18 cellular contexts compared by ENCODE assay signal in the genomic region with DNA sequence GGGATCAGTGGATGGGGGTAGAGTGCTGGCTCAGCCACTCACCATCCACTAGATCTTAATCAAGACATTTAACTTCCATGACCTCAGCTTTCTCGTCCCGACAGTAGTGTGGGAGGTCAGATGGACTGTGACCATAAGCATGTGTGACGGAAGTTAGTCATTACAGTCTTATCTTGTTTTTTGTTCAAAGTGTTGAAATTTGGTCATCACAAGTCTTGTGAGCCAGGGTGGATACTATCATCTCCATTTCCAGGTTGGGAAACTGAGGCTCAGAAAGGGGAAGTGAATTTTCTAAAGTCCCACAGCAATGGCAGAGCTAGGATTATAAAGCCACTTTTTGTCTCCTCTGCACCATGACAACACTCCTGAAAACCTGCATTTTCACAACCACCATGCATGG.
"Had no signal": no experiment of that assay in that cellular context is flagged by ENCODE, and none has a peak within 500 bp of the region (broad histone marks: within the 10 kb centered on the region; RNA-seq: fewer than 3 reads in every experiment).

No MANE protein-coding gene starts in this region.

- ATAC-seq: activated CD4-positive, CD25-positive, alpha-beta regulatory T cell treated with anti-CD3 and anti-CD28 coated beads, Interleukin-2, amount 50 U/mL, for 24 hours; mucosa of descending colon; stimulated activated naive CD8-positive, alpha-beta T cell treated with anti-CD3 and anti-CD28 coated beads, Interleukin-15, Interleukin-2, amounts not matched to agents 100 U/mL and 50 U/mL, for 24 hours had no signal

- DNase-seq: activated CD4-positive, alpha-beta T cell treated with anti-CD3 and anti-CD28 coated beads, Interleukin-2, amount 50 U/mL, for 4 hours; activated T-cell treated with anti-CD3 and anti-CD28 coated beads for 4 hours; amniotic stem cell; erythroblast; mucosa of descending colon; naive B cell; right cardiac atrium; stimulated activated naive CD8-positive, alpha-beta T cell treated with anti-CD3 and anti-CD28 coated beads, Interleukin-15, Interleukin-2, amounts not matched to agents 100 U/mL and 50 U/mL, for 24 hours; uterus had no signal

- H3K36me3 Mint-ChIP-seq: activated naive CD8-positive, alpha-beta T cell; memory B cell; naive B cell had no signal

- H3K9me3 Mint-ChIP-seq: central memory CD8-positive, alpha-beta T cell had no signal

- H3K27me3 Mint-ChIP-seq: activated naive CD8-positive, alpha-beta T cell had no signal

- H3K4me3 ChIP-seq: coronary artery, mucosa of descending colon, prostate gland, tibial nerve, uterus had no signal

- H3K27ac Mint-ChIP-seq: activated naive CD8-positive, alpha-beta T cell; memory B cell; naive B cell; T-helper 2 cell treated with Interferon-gamma antibody and Interleukin-4, amounts not matched to agents 5 μg/mL and 100 μg/mL, for 36 hours had no signal

- H3K4me1 Mint-ChIP-seq: central memory CD8-positive, alpha-beta T cell; memory B cell; naive B cell had no signal

- H3K4me3 Mint-ChIP-seq: activated naive CD8-positive, alpha-beta T cell; central memory CD8-positive, alpha-beta T cell; memory B cell; naive B cell; neural crest cell; T-helper 2 cell treated with Interferon-gamma antibody and Interleukin-4, amounts not matched to agents 5 μg/mL and 100 μg/mL, for 36 hours had no signal
